In genomic region chr1:186605762-186606350, GRCh38 we compare ENCODE assay signal across 9 cellular contexts.
A peak's percentile ranks its signal among the peaks of the same experiment; 100 is the strongest.
DNase-seq lines count a peak whose midpoint lies in the region; ATAC-seq and TF ChIP-seq lines count a peak whose summit lies in the region.
"Had no signal": no experiment of that assay in that cellular context is flagged by ENCODE, and none has a peak within 500 bp of the region (broad histone marks: within the 10 kb centered on the region; RNA-seq: fewer than 3 reads in every experiment).

No MANE protein-coding gene starts in this region.

- no peaks in the 10 kb centered on the region for H3K9me3 ChIP-seq in lower lobe of right lung

- H3K4me1 Mint-ChIP-seq in Calu3 (ENCODE audit: low read depth, unreplicated experiment) = peaks cover 26% of the 10 kb centered on the region
- H3K4me1 Mint-ChIP-seq in chondrocyte (ENCODE audit: low read depth) = no peaks in the 10 kb centered on the region
- H3K4me1 Mint-ChIP-seq: activated B cell treated with CpG ODN at 0.5 μM for 24 hours had no signal

- peak; percentile 89 for TF ChIP-seq CTCF in Calu3 (IDR thresholded peaks at IDR 0.05; ENCODE audit: unreplicated experiment)
- TF ChIP-seq CTCF in chondrocyte (IDR thresholded peaks at IDR 0.05) = peak; percentile 85
- peak; percentile 72 for TF ChIP-seq CTCF in lower lobe of right lung (IDR thresholded peaks at IDR 0.05)

- H3K4me3 ChIP-seq in lower lobe of right lung = no peak overlapping the region

- ATAC-seq in GM19035 (IDR thresholded peaks at IDR 0.05; ENCODE audit: unreplicated experiment) (peak; percentile 79), HG03378 (IDR thresholded peaks at IDR 0.05; ENCODE audit: unreplicated experiment) (peak; percentile 65), lower lobe of right lung (peak; percentile 78 to 83)

- no peaks in the 10 kb centered on the region for H3K4me1 ChIP-seq in lower lobe of right lung

- H3K36me3 Mint-ChIP-seq in Calu3 (ENCODE audit: insufficient read depth, unreplicated experiment) = no peaks in the 10 kb centered on the region
- no peaks in the 10 kb centered on the region for H3K36me3 Mint-ChIP-seq in chondrocyte (ENCODE audit: low read depth)

- no peaks in the 10 kb centered on the region for H3K36me3 ChIP-seq in lower lobe of right lung

- DNase-seq in Calu3 (peak; percentile 76), RPMI8226 (peak; percentile 64), chondrocyte (ENCODE audit: low spot score) (no peak), lower lobe of right lung (peak; percentile 48), cortex of kidney (lab: John Stamatoyannopoulos, UW) (no peak), posterior vena cava (ENCODE audit: low spot score) (no peak)
- DNase-seq: activated B cell treated with CpG ODN at 0.5 μM for 24 hours had no signal

- no peaks in the 10 kb centered on the region for H3K27me3 ChIP-seq in lower lobe of right lung (ENCODE audit: low read depth)

- H3K27ac ChIP-seq in lower lobe of right lung = no peak overlapping the region

- H3K9me3 Mint-ChIP-seq in Calu3 (ENCODE audit: low read depth, unreplicated experiment) (peaks cover 4% of the 10 kb centered on the region), chondrocyte (ENCODE audit: low read depth) (peaks cover 11% of the 10 kb centered on the region)
- H3K9me3 Mint-ChIP-seq: activated B cell treated with CpG ODN at 0.5 μM for 24 hours had no signal

- no TSS peak for BruUV-seq in Calu3 (replicated peaks; lab: Mats Ljungman, UMichigan)

- intact Hi-C loops in Calu3 (cut with micrococcal nuclease; ENCODE audit: unreplicated experiment) (loop anchor here (1.0 to 5.0 kb wide), 6 partner anchors 76 to 380 kb away; no protein-coding TSS in a partner anchor), lower lobe of right lung (cut with DNase I) (loop anchor here (10.0 kb wide), 1 partner anchor 379 kb away; no protein-coding TSS in a partner anchor), posterior vena cava (cut with DNase I) (loop anchor here (5.0 kb wide), 1 partner anchor 381 kb away; no protein-coding TSS in a partner anchor)

- no peaks in the 10 kb centered on the region for H3K27me3 Mint-ChIP-seq in Calu3 (ENCODE audit: unreplicated experiment)
- no peaks in the 10 kb centered on the region for H3K27me3 Mint-ChIP-seq in chondrocyte (ENCODE audit: low read depth)

- CTCF ChIA-PET in Calu3 (lab: Charles Lee) = interaction anchor here (0.6 to 2.9 kb wide), 16 partner anchors 21 to 392 kb away, joined by 3 to 28 read pairs (median 4); partner anchors contain the start of gene PTGS2

- H3K27ac Mint-ChIP-seq in Calu3 (ENCODE audit: unreplicated experiment) = peak overlapping the region; percentile 51
- H3K27ac Mint-ChIP-seq in chondrocyte (ENCODE audit: unreplicated experiment) = no peak overlapping the region
- H3K27ac Mint-ChIP-seq: activated B cell treated with CpG ODN at 0.5 μM for 24 hours had no signal

- H3K4me3 Mint-ChIP-seq in Calu3 (ENCODE audit: low read depth, unreplicated experiment) (no peak overlapping the region), chondrocyte (ENCODE audit: unreplicated experiment) (no peak overlapping the region)
- H3K4me3 Mint-ChIP-seq: activated B cell treated with CpG ODN at 0.5 μM for 24 hours had no signal

Comparison
In these comparisons a context has a peak if more than half of its experiments do, and no peak if none do; other contexts are left out.
1. DNase-seq: peak in Calu3 (single experiment), RPMI8226 (single experiment) and lower lobe of right lung (single experiment); none in chondrocyte (single experiment), cortex of kidney (single experiment) and posterior vena cava (single experiment).
2. Peak in every context shown above with its lines, with median percentiles within 50 percentile points of each other: CTCF ChIP-seq and ATAC-seq.